ENCODE assay signal across 21 cellular contexts in genomic region chr4:10048931-10049655, GRCh38. TPM values are rescaled to one million over a fixed set of nuclear protein-coding genes. Genes with fewer than 3 reads are reported as not detected.
"Had no signal": no experiment of that assay in that cellular context is flagged by ENCODE, and none has a peak within 500 bp of the region (broad histone marks: within the 10 kb centered on the region; RNA-seq: fewer than 3 reads in every experiment).

No MANE protein-coding gene starts in this region.

- H3K4me3 ChIP-seq: gastrocnemius medialis, heart left ventricle, left lung, spleen had no signal

- H3K27me3 Mint-ChIP-seq: activated CD8-positive, alpha-beta T cell treated with anti-CD3 and anti-CD28 coated beads for 36 hours; activated naive CD8-positive, alpha-beta T cell treated with anti-CD3 and anti-CD28 coated beads for 36 hours; memory B cell; stimulated activated naive CD8-positive, alpha-beta T cell treated with anti-CD3 and anti-CD28 coated beads, Interleukin-15, Interleukin-2, amounts not matched to agents 100 ng/mL and 50 ng/mL, for 24 hours; T-helper 17 cell had no signal

- H3K9me3 ChIP-seq: gastrocnemius medialis, heart left ventricle, left lung, spleen had no signal

- ATAC-seq: activated CD8-positive, alpha-beta T cell treated with anti-CD3 and anti-CD28 coated beads for 36 hours; activated T-cell treated with anti-CD3 and anti-CD28 coated beads, Interleukin-2, amount 50 U/mL, for 72 hours; gastrocnemius medialis; left lung; sciatic nerve; T-helper 17 cell; WTC11 had no signal

- H3K27me3 ChIP-seq: gastrocnemius medialis, heart left ventricle, left lung had no signal

- H3K36me3 ChIP-seq: gastrocnemius medialis, heart left ventricle, left lung had no signal

- H3K4me1 ChIP-seq: gastrocnemius medialis had no signal

- H3K9me3 Mint-ChIP-seq: activated CD8-positive, alpha-beta T cell treated with anti-CD3 and anti-CD28 coated beads for 36 hours; dendritic cell treated with granulocyte-macrophage colony-stimulating factor and Interleukin-4, amounts not matched to agents 40 ng/mL and 50 ng/mL, for 4 days; memory B cell; stimulated activated naive CD8-positive, alpha-beta T cell treated with anti-CD3 and anti-CD28 coated beads, Interleukin-15, Interleukin-2, amounts not matched to agents 100 ng/mL and 50 ng/mL, for 24 hours had no signal

- H3K36me3 Mint-ChIP-seq: brain, WTC11 had no signal

- H3K4me3 Mint-ChIP-seq: activated CD8-positive, alpha-beta T cell treated with anti-CD3 and anti-CD28 coated beads for 36 hours; activated naive CD8-positive, alpha-beta T cell treated with anti-CD3 and anti-CD28 coated beads for 36 hours; activated T-cell treated with anti-CD3 and anti-CD28 coated beads, Interleukin-2, amount 50 U/mL, for 72 hours; brain; dendritic cell treated with granulocyte-macrophage colony-stimulating factor and Interleukin-4, amounts not matched to agents 40 ng/mL and 50 ng/mL, for 4 days; memory B cell; stimulated activated naive CD8-positive, alpha-beta T cell treated with anti-CD3 and anti-CD28 coated beads, Interleukin-15, Interleukin-2, amounts not matched to agents 100 ng/mL and 50 ng/mL, for 24 hours; T-helper 17 cell; WTC11 had no signal

- H3K27ac Mint-ChIP-seq: activated CD8-positive, alpha-beta T cell treated with anti-CD3 and anti-CD28 coated beads for 36 hours; activated naive CD8-positive, alpha-beta T cell treated with anti-CD3 and anti-CD28 coated beads for 36 hours; activated T-cell treated with anti-CD3 and anti-CD28 coated beads, Interleukin-2, amount 50 U/mL, for 72 hours; memory B cell; stimulated activated naive CD8-positive, alpha-beta T cell treated with anti-CD3 and anti-CD28 coated beads, Interleukin-15, Interleukin-2, amounts not matched to agents 100 ng/mL and 50 ng/mL, for 24 hours; T-helper 17 cell; WTC11 had no signal

- H3K27ac ChIP-seq: gastrocnemius medialis, heart left ventricle, left lung, spleen had no signal

- DNase-seq: activated CD4-positive, alpha-beta T cell treated with anti-CD3 and anti-CD28 coated beads for 4 hours; activated CD8-positive, alpha-beta memory T cell treated with anti-CD3 and anti-CD28 coated beads, Interleukin-2, amount 50 U/mL, for 48 hours; activated CD8-positive, alpha-beta T cell treated with anti-CD3 and anti-CD28 coated beads for 36 hours; activated gamma-delta T cell treated with Interleukin-2 at 50 U/mL for 16 hours; activated naive CD8-positive, alpha-beta T cell treated with anti-CD3 and anti-CD28 coated beads for 36 hours; activated T-cell treated with anti-CD3 and anti-CD28 coated beads, Interleukin-2, amount 50 U/mL, for 72 hours; amygdala; cerebellar nuclear complex; effector memory CD4-positive, alpha-beta T cell; gastrocnemius medialis; heart left ventricle; left lung; spleen; T-helper 17 cell had no signal

RNA-seq across cellular contexts. Expression of gene SLC2A9, which starts 27.8 kb away (rescaled TPM):
- total RNA-seq: WTC11 had no signal
- polyA plus RNA-seq: neural cell had no signal
